ENCODE assay signal across 18 cellular contexts in genomic region chr10:11673346-11674330, GRCh38.
DNase-seq lines count a peak whose midpoint lies in the region; ATAC-seq, FAIRE-seq and TF ChIP-seq lines count a peak whose summit lies in the region.
"Had no signal": no experiment of that assay in that cellular context is flagged by ENCODE, and none has a peak within 500 bp of the region (broad histone marks: within the 10 kb centered on the region; RNA-seq: fewer than 3 reads in every experiment).

No MANE protein-coding gene starts in this region.

- TF ChIP-seq CTCF in AG09309 (IDR thresholded peaks at IDR 0.05; ENCODE audit: control insufficient read depth, insufficient read depth, low read depth, low read length, missing control alignments): no peak

- H3K4me3 Mint-ChIP-seq in effector memory CD8-positive, alpha-beta T cell: no peak overlapping the region
- H3K4me3 Mint-ChIP-seq: activated T-helper 17 cell treated with anti-CD3 and anti-CD28 coated beads, Interleukin-2, amount 50 U/mL, for 72 hours; immature natural killer cell; neural crest cell; WTC11 had no signal

- ATAC-seq in effector memory CD8-positive, alpha-beta T cell (replicated peaks): no peak
- ATAC-seq in HG03521 (IDR thresholded peaks at IDR 0.05; ENCODE audit: unreplicated experiment): no peak
- ATAC-seq in HG02884 (IDR thresholded peaks at IDR 0.05; ENCODE audit: unreplicated experiment): no peak
- ATAC-seq: activated T-helper 17 cell treated with anti-CD3 and anti-CD28 coated beads, Interleukin-2, amount 50 U/mL, for 72 hours; Panc1; WTC11 had no signal

- H3K9me3 Mint-ChIP-seq in effector memory CD8-positive, alpha-beta T cell: no peaks in the 10 kb centered on the region
- H3K9me3 Mint-ChIP-seq: immature natural killer cell, neural crest cell, WTC11 had no signal

- DNase-seq in AG09309 (ENCODE audit: low read depth): peak; percentile 67
- DNase-seq in GM12892 (ENCODE audit: insufficient read length): no peak
- DNase-seq in SK-N-MC (ENCODE audit: low read depth, low spot score): peak; percentile 67
- DNase-seq in lung microvascular endothelial cell (ENCODE audit: low read depth in 2 of 2): peak; percentile 17 to 34
- DNase-seq in effector memory CD8-positive, alpha-beta T cell: no peak
- DNase-seq in NCI-H1436 treated with DMSO at 0.1 percent for 48 hours (lab: John Stamatoyannopoulos, UW): no peak
- DNase-seq: immature natural killer cell; NCI-H1930; stimulated activated naive CD4-positive, alpha-beta T cell had no signal

- peak; percentile 92 for FAIRE-seq in GM12892 (lab: Jason Lieb, UNC)
- FAIRE-seq: bronchial epithelial cell had no signal

- TF ChIP-seq POLR2A in GM12892 (IDR thresholded peaks at IDR 0.05; ENCODE audit: low read depth, low read length): no peak

- H3K27me3 Mint-ChIP-seq in effector memory CD8-positive, alpha-beta T cell: peaks cover 40 to 50% of the 10 kb centered on the region in 2 donors

- H3K9ac ChIP-seq in SK-N-MC (ENCODE audit: insufficient read length): no peak overlapping the region

- H3K4me3 ChIP-seq in AG09309 (ENCODE audit: control insufficient read depth, low read depth, low read length) (no peak overlapping the region), SK-N-MC (peak overlapping the region; percentile 61)
- H3K4me3 ChIP-seq: esophagus muscularis mucosa had no signal

- H3K27ac Mint-ChIP-seq in effector memory CD8-positive, alpha-beta T cell: no peak overlapping the region
- H3K27ac Mint-ChIP-seq: activated T-helper 17 cell treated with anti-CD3 and anti-CD28 coated beads, Interleukin-2, amount 50 U/mL, for 72 hours; immature natural killer cell; WTC11 had no signal

- H3K36me3 Mint-ChIP-seq in effector memory CD8-positive, alpha-beta T cell (ENCODE audit: insufficient read depth): no peaks in the 10 kb centered on the region
- H3K36me3 Mint-ChIP-seq: immature natural killer cell, WTC11 had no signal

- H3K27ac ChIP-seq in SK-N-MC: no peak overlapping the region
- H3K27ac ChIP-seq: esophagus muscularis mucosa, HL-60 had no signal

- no peaks in the 10 kb centered on the region for H3K36me3 ChIP-seq in SK-N-MC (ENCODE audit: insufficient read depth, low read length)
- H3K36me3 ChIP-seq: esophagus muscularis mucosa had no signal

- no peaks in the 10 kb centered on the region for H3K4me1 Mint-ChIP-seq in effector memory CD8-positive, alpha-beta T cell (ENCODE audit: low read depth in 2 of 2)
- H3K4me1 Mint-ChIP-seq: WTC11 had no signal

- no peaks in the 10 kb centered on the region for H3K9me3 ChIP-seq in SK-N-MC (ENCODE audit: low read depth, low read length)
- H3K9me3 ChIP-seq: esophagus muscularis mucosa had no signal

Comparison
In these comparisons a context has a peak if more than half of its experiments do, and no peak if none do; other contexts are left out.
1. DNase-seq: peak in AG09309 (single experiment), SK-N-MC (single experiment) and lung microvascular endothelial cell (2 of 2); none in GM12892 (single experiment), effector memory CD8-positive, alpha-beta T cell (0 of 3) and NCI-H1436 treated with DMSO at 0.1 percent for 48 hours (single experiment).